ENCODE assay signal across 3 cellular contexts in the genomic region with DNA sequence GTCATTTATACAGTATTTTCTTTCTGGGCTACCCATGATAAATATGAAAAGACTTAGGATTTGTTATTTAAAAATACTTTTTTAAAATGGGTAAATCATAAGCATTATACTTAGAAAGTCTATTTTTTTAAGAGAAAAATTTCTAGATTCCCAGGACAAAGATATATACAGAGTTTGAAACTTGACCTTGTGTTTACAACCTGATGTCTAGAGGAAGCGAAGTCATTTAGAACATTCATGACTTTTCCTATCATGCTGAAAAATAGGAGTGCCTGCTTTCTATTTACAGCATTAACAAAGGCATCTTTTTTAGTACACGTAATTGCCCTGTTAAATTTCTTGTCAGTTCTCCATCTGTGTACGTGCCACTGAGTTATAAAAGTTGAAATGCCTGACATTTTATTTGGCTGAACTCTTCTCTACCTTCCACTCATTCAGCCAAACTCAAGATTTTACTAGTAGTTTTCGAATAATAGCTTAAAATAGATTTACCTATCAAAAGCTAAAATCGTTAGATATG.
TF ChIP-seq lines count a peak whose summit lies in the region.

No MANE protein-coding gene starts in this region.

TF ChIP-seq in SK-N-SH, 30 proteins besides CTCF, POLR2A, EP300 and RAD21:
- no peak for TF ChIP-seq TEAD4 (IDR thresholded peaks at IDR 0.05; ENCODE audit: borderline replicate concordance, insufficient read depth)
- no peak for TF ChIP-seq FOXJ3 (CRISPR knock-in tag; IDR thresholded peaks at IDR 0.05)
- no peak for TF ChIP-seq EZH2phosphoT487 (IDR thresholded peaks at IDR 0.05; ENCODE audit: borderline replicate concordance, low read depth)
- no peak for TF ChIP-seq YY1 (IDR thresholded peaks at IDR 0.05; ENCODE audit: low read depth)
- TF ChIP-seq RFX5 (IDR thresholded peaks at IDR 0.05; ENCODE audit: low read length), result no peak
- TF ChIP-seq, protein P1, sequence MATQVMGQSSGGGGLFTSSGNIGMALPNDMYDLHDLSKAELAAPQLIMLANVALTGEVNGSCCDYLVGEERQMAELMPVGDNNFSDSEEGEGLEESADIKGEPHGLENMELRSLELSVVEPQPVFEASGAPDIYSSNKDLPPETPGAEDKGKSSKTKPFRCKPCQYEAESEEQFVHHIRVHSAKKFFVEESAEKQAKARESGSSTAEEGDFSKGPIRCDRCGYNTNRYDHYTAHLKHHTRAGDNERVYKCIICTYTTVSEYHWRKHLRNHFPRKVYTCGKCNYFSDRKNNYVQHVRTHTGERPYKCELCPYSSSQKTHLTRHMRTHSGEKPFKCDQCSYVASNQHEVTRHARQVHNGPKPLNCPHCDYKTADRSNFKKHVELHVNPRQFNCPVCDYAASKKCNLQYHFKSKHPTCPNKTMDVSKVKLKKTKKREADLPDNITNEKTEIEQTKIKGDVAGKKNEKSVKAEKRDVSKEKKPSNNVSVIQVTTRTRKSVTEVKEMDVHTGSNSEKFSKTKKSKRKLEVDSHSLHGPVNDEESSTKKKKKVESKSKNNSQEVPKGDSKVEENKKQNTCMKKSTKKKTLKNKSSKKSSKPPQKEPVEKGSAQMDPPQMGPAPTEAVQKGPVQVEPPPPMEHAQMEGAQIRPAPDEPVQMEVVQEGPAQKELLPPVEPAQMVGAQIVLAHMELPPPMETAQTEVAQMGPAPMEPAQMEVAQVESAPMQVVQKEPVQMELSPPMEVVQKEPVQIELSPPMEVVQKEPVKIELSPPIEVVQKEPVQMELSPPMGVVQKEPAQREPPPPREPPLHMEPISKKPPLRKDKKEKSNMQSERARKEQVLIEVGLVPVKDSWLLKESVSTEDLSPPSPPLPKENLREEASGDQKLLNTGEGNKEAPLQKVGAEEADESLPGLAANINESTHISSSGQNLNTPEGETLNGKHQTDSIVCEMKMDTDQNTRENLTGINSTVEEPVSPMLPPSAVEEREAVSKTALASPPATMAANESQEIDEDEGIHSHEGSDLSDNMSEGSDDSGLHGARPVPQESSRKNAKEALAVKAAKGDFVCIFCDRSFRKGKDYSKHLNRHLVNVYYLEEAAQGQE (IDR thresholded peaks at IDR 0.05; ENCODE audit: low read depth, low read length), result no peak
- no peak for TF ChIP-seq JUND (IDR thresholded peaks at IDR 0.05)
- TF ChIP-seq CHD2 (IDR thresholded peaks at IDR 0.05; ENCODE audit: low read length, partially characterized antibody), result no peak
- TF ChIP-seq SIN3A (IDR thresholded peaks at IDR 0.05; ENCODE audit: borderline replicate concordance, low read depth, low read length), result no peak
- no peak for TF ChIP-seq USF1 (IDR thresholded peaks at IDR 0.05; ENCODE audit: borderline replicate concordance, low read depth)
- TF ChIP-seq FOXM1 (IDR thresholded peaks at IDR 0.05; ENCODE audit: low read depth), result no peak
- no peak for TF ChIP-seq ELF1 (IDR thresholded peaks at IDR 0.05)

TF ChIP-seq in SK-N-SH treated with all-trans-retinoic acid at 6 μM for 48 hours, 23 proteins besides CTCF, POLR2A, EP300 and RAD21:
- TF ChIP-seq CSRNP3 (CRISPR knock-in tag; IDR thresholded peaks at IDR 0.05) (no peak), ARNTL (CRISPR knock-in tag; IDR thresholded peaks at IDR 0.05; ENCODE audit: borderline replicate concordance, low read depth) (no peak), PATZ1 (CRISPR knock-in tag; IDR thresholded peaks at IDR 0.05; ENCODE audit: borderline replicate concordance) (no peak), GLIS3 (CRISPR knock-in tag; IDR thresholded peaks at IDR 0.05) (no peak)
- TF ChIP-seq, protein P2, sequence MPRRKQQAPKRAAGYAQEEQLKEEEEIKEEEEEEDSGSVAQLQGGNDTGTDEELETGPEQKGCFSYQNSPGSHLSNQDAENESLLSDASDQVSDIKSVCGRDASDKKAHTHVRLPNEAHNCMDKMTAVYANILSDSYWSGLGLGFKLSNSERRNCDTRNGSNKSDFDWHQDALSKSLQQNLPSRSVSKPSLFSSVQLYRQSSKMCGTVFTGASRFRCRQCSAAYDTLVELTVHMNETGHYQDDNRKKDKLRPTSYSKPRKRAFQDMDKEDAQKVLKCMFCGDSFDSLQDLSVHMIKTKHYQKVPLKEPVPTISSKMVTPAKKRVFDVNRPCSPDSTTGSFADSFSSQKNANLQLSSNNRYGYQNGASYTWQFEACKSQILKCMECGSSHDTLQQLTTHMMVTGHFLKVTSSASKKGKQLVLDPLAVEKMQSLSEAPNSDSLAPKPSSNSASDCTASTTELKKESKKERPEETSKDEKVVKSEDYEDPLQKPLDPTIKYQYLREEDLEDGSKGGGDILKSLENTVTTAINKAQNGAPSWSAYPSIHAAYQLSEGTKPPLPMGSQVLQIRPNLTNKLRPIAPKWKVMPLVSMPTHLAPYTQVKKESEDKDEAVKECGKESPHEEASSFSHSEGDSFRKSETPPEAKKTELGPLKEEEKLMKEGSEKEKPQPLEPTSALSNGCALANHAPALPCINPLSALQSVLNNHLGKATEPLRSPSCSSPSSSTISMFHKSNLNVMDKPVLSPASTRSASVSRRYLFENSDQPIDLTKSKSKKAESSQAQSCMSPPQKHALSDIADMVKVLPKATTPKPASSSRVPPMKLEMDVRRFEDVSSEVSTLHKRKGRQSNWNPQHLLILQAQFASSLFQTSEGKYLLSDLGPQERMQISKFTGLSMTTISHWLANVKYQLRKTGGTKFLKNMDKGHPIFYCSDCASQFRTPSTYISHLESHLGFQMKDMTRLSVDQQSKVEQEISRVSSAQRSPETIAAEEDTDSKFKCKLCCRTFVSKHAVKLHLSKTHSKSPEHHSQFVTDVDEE (CRISPR knock-in tag; IDR thresholded peaks at IDR 0.05), result no peak

TF ChIP-seq in IMR-90, 13 proteins besides CTCF, POLR2A, EP300 and RAD21:
- TF ChIP-seq MAFK (IDR thresholded peaks at IDR 0.05; ENCODE audit: low read depth, low read length) (no peak), SMC3 (IDR thresholded peaks at IDR 0.05; ENCODE audit: low read depth, low read length) (no peak), ELK1 (IDR thresholded peaks at IDR 0.05; ENCODE audit: borderline replicate concordance, low read depth, low read length) (no peak), FOS (IDR thresholded peaks at IDR 0.05; ENCODE audit: low read depth, low read length) (no peak), MAZ (IDR thresholded peaks at IDR 0.05; ENCODE audit: borderline replicate concordance, low read depth, low read length) (no peak), CHD1 (IDR thresholded peaks at IDR 0.05; ENCODE audit: low read depth, low read length) (no peak), RCOR1 (IDR thresholded peaks at IDR 0.05; ENCODE audit: insufficient replicate concordance, low read length) (no peak), CEBPB (IDR thresholded peaks at IDR 0.05; ENCODE audit: low read depth, low read length) (no peak), BHLHE40 (IDR thresholded peaks at IDR 0.05; ENCODE audit: low read depth, low read length) (no peak), NFE2L2 (IDR thresholded peaks at IDR 0.05; ENCODE audit: low read depth, low read length) (no peak), MXI1 (IDR thresholded peaks at IDR 0.05; ENCODE audit: borderline replicate concordance, low read depth, low read length) (no peak)
- TF ChIP-seq, protein P3, sequence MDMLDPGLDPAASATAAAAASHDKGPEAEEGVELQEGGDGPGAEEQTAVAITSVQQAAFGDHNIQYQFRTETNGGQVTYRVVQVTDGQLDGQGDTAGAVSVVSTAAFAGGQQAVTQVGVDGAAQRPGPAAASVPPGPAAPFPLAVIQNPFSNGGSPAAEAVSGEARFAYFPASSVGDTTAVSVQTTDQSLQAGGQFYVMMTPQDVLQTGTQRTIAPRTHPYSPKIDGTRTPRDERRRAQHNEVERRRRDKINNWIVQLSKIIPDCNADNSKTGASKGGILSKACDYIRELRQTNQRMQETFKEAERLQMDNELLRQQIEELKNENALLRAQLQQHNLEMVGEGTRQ (IDR thresholded peaks at IDR 0.05; ENCODE audit: low read depth, low read length), result no peak
